Comparison of ENCODE assay signal across 36 cellular contexts in genomic region chr20:14526891-14527290, GRCh38.
"Had no signal": no experiment of that assay in that cellular context is flagged by ENCODE, and none has a peak within 500 bp of the region (broad histone marks: within the 10 kb centered on the region; RNA-seq: fewer than 3 reads in every experiment).

No MANE protein-coding gene starts in this region.

- H3K36me3 ChIP-seq: adrenal gland, ascending aorta, breast epithelium, cardiac muscle cell, esophagus muscularis mucosa, gastrocnemius medialis, heart left ventricle, WERI-Rb-1 had no signal

- ATAC-seq: activated CD4-positive, CD25-positive, alpha-beta regulatory T cell treated with anti-CD3 and anti-CD28 coated beads, Interleukin-2, amount 50 U/mL, for 24 hours; activated CD8-positive, alpha-beta T cell treated with anti-CD3 and anti-CD28 coated beads for 36 hours; activated naive CD8-positive, alpha-beta T cell treated with anti-CD3 and anti-CD28 coated beads, Interleukin-2, amount 50 U/mL, for 24 hours; activated T-cell treated with anti-CD3 and anti-CD28 coated beads, Interleukin-2, amount 50 U/mL, for 4 hours; effector memory CD8-positive, alpha-beta T cell; foreskin keratinocyte; gastrocnemius medialis; heart left ventricle had no signal

- H3K9me3 Mint-ChIP-seq: activated B cell treated with CpG ODN at 0.5 μM for 24 hours; activated naive CD4-positive, alpha-beta T cell treated with anti-CD3 and anti-CD28 coated beads, Interleukin-2, amount 50 U/mL, for 24 hours; brain had no signal

- H3K36me3 Mint-ChIP-seq: activated naive CD8-positive, alpha-beta T cell treated with anti-CD3 and anti-CD28 coated beads for 36 hours; brain had no signal

- H3K27ac ChIP-seq: adrenal gland, ascending aorta, breast epithelium, cardiac muscle cell, esophagus muscularis mucosa, foreskin keratinocyte, gastrocnemius medialis, heart left ventricle, hepatocyte, WERI-Rb-1 had no signal

- H3K4me3 Mint-ChIP-seq: activated B cell treated with CpG ODN at 0.5 μM for 24 hours; activated CD8-positive, alpha-beta T cell treated with anti-CD3 and anti-CD28 coated beads for 36 hours; activated naive CD4-positive, alpha-beta T cell treated with anti-CD3 and anti-CD28 coated beads for 36 hours; activated naive CD4-positive, alpha-beta T cell treated with anti-CD3 and anti-CD28 coated beads, Interleukin-2, amount 50 U/mL, for 24 hours; activated naive CD8-positive, alpha-beta T cell treated with anti-CD3 and anti-CD28 coated beads for 36 hours; activated naive CD8-positive, alpha-beta T cell treated with anti-CD3 and anti-CD28 coated beads, Interleukin-2, amount 50 U/mL, for 24 hours; activated T-cell treated with anti-CD3 and anti-CD28 coated beads, Interleukin-2, amount 50 U/mL, for 4 hours; activated T-helper 1 cell treated with anti-CD3 and anti-CD28 coated beads, Interleukin-12 subunit alpha, Interleukin-12 subunit beta, Interleukin-2, Interleukin-4 antibody, amounts not matched to agents 30 ng/mL and 10 ng/mL and 1 ng/mL, durations not matched to agents 14 hours and 24 hours and 36 hours; brain; effector memory CD8-positive, alpha-beta T cell; T-helper 2 cell treated with Interferon-gamma antibody and Interleukin-4, amounts not matched to agents 5 μg/mL and 100 μg/mL, for 36 hours had no signal

- DNase-seq: activated B cell treated with CpG ODN at 0.5 μM for 24 hours; activated CD4-positive, alpha-beta T cell treated with anti-CD3 and anti-CD28 coated beads for 48 hours; activated CD4-positive, alpha-beta T cell treated with anti-CD3 and anti-CD28 coated beads, Interleukin-2, amount 50 U/mL, for 1 hour; activated CD4-positive, alpha-beta T cell treated with anti-CD3 and anti-CD28 coated beads, Interleukin-2, amount 50 U/mL, for 48 hours; activated CD8-positive, alpha-beta memory T cell treated with anti-CD3 and anti-CD28 coated beads for 24 hours; activated CD8-positive, alpha-beta T cell treated with anti-CD3 and anti-CD28 coated beads for 36 hours; activated effector memory CD4-positive, alpha-beta T cell treated with anti-CD3 and anti-CD28 coated beads, Interleukin-2, amount 50 U/mL, for 16 hours; activated naive CD4-positive, alpha-beta T cell treated with anti-CD3 and anti-CD28 coated beads for 36 hours; activated naive CD8-positive, alpha-beta T cell treated with anti-CD3 and anti-CD28 coated beads for 36 hours; activated naive CD8-positive, alpha-beta T cell treated with anti-CD3 and anti-CD28 coated beads, Interleukin-2, amount 50 U/mL, for 24 hours; activated T-cell treated with anti-CD3 and anti-CD28 coated beads, Interleukin-2, amount 50 U/mL, for 4 hours; adrenal gland; amygdala; central memory CD4-positive, alpha-beta T cell; cortex of kidney; dermis blood vessel endothelial cell; effector CD4-positive, alpha-beta T cell; effector memory CD8-positive, alpha-beta T cell; erythroblast; foreskin keratinocyte; gastrocnemius medialis; glutamatergic neuron; heart left ventricle; T1000; WERI-Rb-1 had no signal

- H2AFZ ChIP-seq: hepatocyte had no signal

- H3K4me1 Mint-ChIP-seq: activated B cell treated with CpG ODN at 0.5 μM for 24 hours; activated naive CD4-positive, alpha-beta T cell treated with anti-CD3 and anti-CD28 coated beads, Interleukin-2, amount 50 U/mL, for 24 hours; activated naive CD8-positive, alpha-beta T cell treated with anti-CD3 and anti-CD28 coated beads for 36 hours; activated naive CD8-positive, alpha-beta T cell treated with anti-CD3 and anti-CD28 coated beads, Interleukin-2, amount 50 U/mL, for 24 hours; brain had no signal

- H3K27me3 ChIP-seq: adrenal gland, ascending aorta, breast epithelium, cardiac muscle cell, esophagus muscularis mucosa, foreskin keratinocyte, gastrocnemius medialis, heart left ventricle, hepatocyte had no signal

- H3K27me3 Mint-ChIP-seq: activated CD8-positive, alpha-beta T cell treated with anti-CD3 and anti-CD28 coated beads for 36 hours; activated naive CD4-positive, alpha-beta T cell treated with anti-CD3 and anti-CD28 coated beads, Interleukin-2, amount 50 U/mL, for 24 hours; activated naive CD8-positive, alpha-beta T cell treated with anti-CD3 and anti-CD28 coated beads for 36 hours; activated naive CD8-positive, alpha-beta T cell treated with anti-CD3 and anti-CD28 coated beads, Interleukin-2, amount 50 U/mL, for 24 hours; brain; effector memory CD8-positive, alpha-beta T cell had no signal

- H3K4me2 ChIP-seq: hepatocyte had no signal

- H3K9me3 ChIP-seq: adrenal gland, ascending aorta, breast epithelium, esophagus muscularis mucosa, gastrocnemius medialis had no signal

- H3K4me3 ChIP-seq: adrenal gland, ascending aorta, breast epithelium, cardiac muscle cell, esophagus muscularis mucosa, gastrocnemius medialis, heart left ventricle, hepatocyte had no signal

- H3K27ac Mint-ChIP-seq: activated B cell treated with CpG ODN at 0.5 μM for 24 hours; activated CD8-positive, alpha-beta T cell treated with anti-CD3 and anti-CD28 coated beads for 36 hours; activated naive CD4-positive, alpha-beta T cell treated with anti-CD3 and anti-CD28 coated beads for 36 hours; activated naive CD4-positive, alpha-beta T cell treated with anti-CD3 and anti-CD28 coated beads, Interleukin-2, amount 50 U/mL, for 24 hours; activated naive CD8-positive, alpha-beta T cell treated with anti-CD3 and anti-CD28 coated beads for 36 hours; activated naive CD8-positive, alpha-beta T cell treated with anti-CD3 and anti-CD28 coated beads, Interleukin-2, amount 50 U/mL, for 24 hours; activated T-helper 1 cell treated with anti-CD3 and anti-CD28 coated beads, Interleukin-12 subunit alpha, Interleukin-12 subunit beta, Interleukin-2, Interleukin-4 antibody, amounts not matched to agents 30 ng/mL and 10 ng/mL and 1 ng/mL, durations not matched to agents 14 hours and 24 hours and 36 hours; activated T-helper 2 cell treated with anti-CD3 and anti-CD28 coated beads, Interferon-gamma antibody, Interleukin-2, Interleukin-4, amounts not matched to agents 10 μg/mL and 5 μg/mL and 100 μg/mL, durations not matched to agents 14 hours and 24 hours and 36 hours; brain; effector memory CD8-positive, alpha-beta T cell; T-helper 2 cell treated with Interferon-gamma antibody and Interleukin-4, amounts not matched to agents 5 μg/mL and 100 μg/mL, for 36 hours had no signal

- H3K4me1 ChIP-seq: adrenal gland, ascending aorta, breast epithelium, esophagus muscularis mucosa, gastrocnemius medialis, heart left ventricle had no signal
